18 cellular contexts compared by ENCODE assay signal in genomic region chr14:70330596-70330995, GRCh38. TPM values are rescaled to one million over a fixed set of nuclear protein-coding genes. Genes with fewer than 3 reads are reported as not detected.
DNase-seq lines count a peak whose midpoint lies in the region; ATAC-seq, FAIRE-seq and TF ChIP-seq lines count a peak whose summit lies in the region.
"Had no signal": no experiment of that assay in that cellular context is flagged by ENCODE, and none has a peak within 500 bp of the region (broad histone marks: within the 10 kb centered on the region; RNA-seq: fewer than 3 reads in every experiment).

No MANE protein-coding gene starts in this region.

- peaks cover 13 to 14% of the 10 kb centered on the region in 2 experiments for H3K79me1 ChIP-seq in IMR-90 (ENCODE audit: low read depth in 1 of 2, low read length in 2 of 2)

- POLR2A ChIA-PET in IMR-90 (lab: Charles Lee; ENCODE audit: unreplicated experiment), result no interaction called here

- H3K9me1 ChIP-seq in IMR-90 (ENCODE audit: insufficient read depth, low read length), result no peaks in the 10 kb centered on the region

- no peak overlapping the region for H3K4me2 ChIP-seq in IMR-90 (ENCODE audit: low read depth, low read length)
- H3K4me2 ChIP-seq: GM23338 had no signal

- H2AFZ ChIP-seq in IMR-90 (replicated peaks; ENCODE audit: low read length, poor library complexity), result no peak overlapping the region
- H2AFZ ChIP-seq: GM23338 had no signal

- no CpG with 5 or more reads among the region's 4 CpGs for WGBS in IMR-90 (ENCODE audit: extremely low coverage in 2 of 2, insufficient read length in 1 of 2), 2 experiments

- no peak overlapping the region for H2BK15ac ChIP-seq in IMR-90 (ENCODE audit: low read depth, low read length)

- H3K9me3 ChIP-seq in IMR-90 (ENCODE audit: control insufficient read depth, insufficient read depth, low read length) (peaks cover 8% of the 10 kb centered on the region), kidney (ENCODE audit: control insufficient read depth in 1 of 2, low read length in 2 of 2) (peaks cover 2 to 28% of the 10 kb centered on the region in 2 donors)

- no peak overlapping the region for H3K4me3 ChIP-seq in IMR-90 (ENCODE audit: insufficient read depth, low read depth, low read length)
- no peak overlapping the region for H3K4me3 ChIP-seq in kidney (ENCODE audit: low read length in 2 of 2)
- H3K4me3 ChIP-seq: GM23338 had no signal

- no peak overlapping the region for H3K4ac ChIP-seq in IMR-90 (ENCODE audit: low read depth, low read length)

- H3K56ac ChIP-seq in IMR-90 (ENCODE audit: extremely low read depth, insufficient read depth, low read length), result no peak overlapping the region

- TF ChIP-seq RAD21 in IMR-90 (IDR thresholded peaks at IDR 0.05; ENCODE audit: low read length), result no peak

- H3K14ac ChIP-seq in IMR-90 (replicated peaks; ENCODE audit: low read depth, low read length), result no peak overlapping the region

- CTCF ChIA-PET in IMR-90 (lab: Yijun Ruan, JAX), result no interaction called here

- no peak for ATAC-seq in IMR-90 (ENCODE audit: low read depth)
- ATAC-seq in activated CD4-positive, CD25-positive, alpha-beta regulatory T cell treated with anti-CD3 and anti-CD28 coated beads, Interleukin-2, amount 50 U/mL, for 24 hours, result no peak
- ATAC-seq: GM23338, HCT116 had no signal

- H4K20me1 ChIP-seq in IMR-90 (ENCODE audit: insufficient read depth, low read length), result peaks cover 3% of the 10 kb centered on the region

- no peak overlapping the region for H2BK5ac ChIP-seq in IMR-90 (ENCODE audit: low read depth, low read length, poor library complexity, severe bottlenecking)

- BruUV-seq in IMR-90 (replicated peaks; lab: Mats Ljungman, UMichigan), result no TSS peak

- H2AK9ac ChIP-seq in IMR-90 (replicated peaks; ENCODE audit: low read depth, low read length, poor library complexity), result no peak overlapping the region

- intact Hi-C loops in IMR-90 (cut with micrococcal nuclease), result no loop called here
- intact Hi-C loops in kidney (cut with DNase I), result no loop called here

- H3K36me3 ChIP-seq in IMR-90 (ENCODE audit: control insufficient read depth, insufficient read depth, low read length) (peaks cover 16% of the 10 kb centered on the region), kidney (ENCODE audit: control insufficient read depth in 1 of 2, insufficient read depth in 2 of 2, low read length in 2 of 2) (peaks cover 4 to 12% of the 10 kb centered on the region in 2 donors)

- H3K27ac ChIP-seq in IMR-90 (ENCODE audit: insufficient read depth, low read length) (no peak overlapping the region), kidney (ENCODE audit: low read depth in 2 of 2, low read length in 2 of 2) (no peak overlapping the region)

- TF ChIP-seq POLR2A in IMR-90 (IDR thresholded peaks at IDR 0.05; ENCODE audit: low read depth, low read length), result no peak

- no peak overlapping the region for H3K9ac ChIP-seq in IMR-90 (ENCODE audit: low read depth, low read length)
- no peak overlapping the region for H3K9ac ChIP-seq in kidney (ENCODE audit: low read length in 2 of 2)

- no peak overlapping the region for H2BK120ac ChIP-seq in IMR-90 (ENCODE audit: low read depth, low read length)

- no peak overlapping the region for H4K8ac ChIP-seq in IMR-90 (ENCODE audit: low read depth in 2 of 2, low read length in 2 of 2)

- H2BK20ac ChIP-seq in IMR-90 (ENCODE audit: low read depth, low read length), result no peak overlapping the region

- H3K18ac ChIP-seq in IMR-90 (ENCODE audit: low read depth, low read length), result no peak overlapping the region

- H4K5ac ChIP-seq in IMR-90 (ENCODE audit: low read depth, low read length), result no peak overlapping the region

- H3K4me1 ChIP-seq in IMR-90 (ENCODE audit: control insufficient read depth, insufficient read depth, low read length) (no peaks in the 10 kb centered on the region), kidney (ENCODE audit: control insufficient read depth in 1 of 2, insufficient read depth in 1 of 2, low read depth in 1 of 2, low read length in 2 of 2) (no peaks in the 10 kb centered on the region)

- H3K27me3 ChIP-seq in IMR-90 (ENCODE audit: control insufficient read depth, insufficient read depth, low read length), result no peaks in the 10 kb centered on the region

- dilution Hi-C loops in IMR-90 (cut with HindIII; ENCODE audit: low sequenced_read_pairs, unreplicated experiment), result no loop called here

- TF ChIP-seq CTCF in IMR-90 (conservative IDR thresholded peaks at IDR 0.05; ENCODE audit: low read depth, low read length) (no peak), kidney (IDR thresholded peaks at IDR 0.05; ENCODE audit: borderline replicate concordance, extremely low read depth, insufficient read depth) (no peak)

- no peak overlapping the region for H2AK5ac ChIP-seq in IMR-90 (ENCODE audit: low read depth, low read length)

- peak; percentile 30 for FAIRE-seq in kidney (lab: Jason Lieb, UNC)
- FAIRE-seq in urothelium cell line (lab: Jason Lieb, UNC), result peak; percentile 13
- FAIRE-seq: GM12891, GM18507 had no signal

- no peak overlapping the region for H3K23ac ChIP-seq in IMR-90 (ENCODE audit: low read depth, low read length)

- no peak overlapping the region for H4K91ac ChIP-seq in IMR-90 (ENCODE audit: insufficient read depth, low read depth, low read length)

- no peak for DNase-seq in IMR-90
- DNase-seq in kidney, result no peak
- no peak for DNase-seq in urothelium cell line (ENCODE audit: low spot score)
- DNase-seq in cortex of kidney (lab: John Stamatoyannopoulos, UW), result no peak
- DNase-seq in activated CD8-positive, alpha-beta memory T cell treated with anti-CD3 and anti-CD28 coated beads for 24 hours, result no peak
- DNase-seq: C1 segment of cervical spinal cord; CD4-positive, alpha-beta memory T cell; COR-L47; DMS153; DMS79; EL; GF-D8; H9 had no signal

- in situ Hi-C loops in IMR-90 (cut with MboI; ENCODE audit: low sequenced_read_pairs), result no loop called here

TF ChIP-seq in IMR-90, 13 proteins besides CTCF, POLR2A, EP300 and RAD21:
- no peak for TF ChIP-seq USF2 (IDR thresholded peaks at IDR 0.05; ENCODE audit: low read depth, low read length)
- TF ChIP-seq CEBPB (IDR thresholded peaks at IDR 0.05; ENCODE audit: low read depth, low read length), result peak; percentile 51

RNA-seq across cellular contexts. Expression of gene COX16, which starts 28.9 kb away (rescaled TPM):
- total RNA-seq in IMR-90 (2012; rRNA removed), result 23.1 and 49.2 TPM in 2 replicates
- polyA plus RNA-seq in IMR-90 (2012; rRNA removed), result 22.2 and 24.4 TPM in 2 replicates
- 3.3 and 9.9 TPM in 2 replicates for polyA plus RNA-seq in IMR-90 (2012; cell fraction: cytosol; rRNA removed)
- 0.58 and 4.6 TPM in 2 replicates for polyA plus RNA-seq in IMR-90 (2012; cell fraction: nucleus; rRNA removed; ENCODE audit: low replicate concordance)
- total RNA-seq in kidney, result 33.0 TPM
- polyA plus RNA-seq in kidney (ENCODE audit: insufficient read depth, low read depth, low replicate concordance), result 104 TPM
